Comparison of ENCODE assay signal across 8 cellular contexts in genomic region chr15:41774873-41775417, GRCh38. TPM values are rescaled to one million over a fixed set of nuclear protein-coding genes. Genes with fewer than 3 reads are reported as not detected.
DNase-seq lines count a peak whose midpoint lies in the region; ATAC-seq and TF ChIP-seq lines count a peak whose summit lies in the region.

No MANE protein-coding gene starts in this region.

- H3K36me3 ChIP-seq in PC-3 (ENCODE audit: low read depth, low read length), result no peaks in the 10 kb centered on the region

- no peaks in the 10 kb centered on the region for H3K9me3 ChIP-seq in PC-3 (ENCODE audit: low read length)

- peak overlapping the region; percentile 46 for H3K27ac ChIP-seq in PC-3 (ENCODE audit: low read length)

- BruUV-seq in PC-3 (replicated peaks; lab: Mats Ljungman, UMichigan), result TSS peak; percentile 41

- no peaks in the 10 kb centered on the region for H3K27me3 ChIP-seq in PC-3 (ENCODE audit: low read length)

- no peak for DNase-seq in PC-3
- peak in 1 of 3 experiments; percentile 5 for DNase-seq in effector memory CD8-positive, alpha-beta T cell
- no peak for DNase-seq in kidney glomerular epithelial cell (lab: John Stamatoyannopoulos, UW)
- DNase-seq in SIG-M5 treated with dmso at 0.1 percent for 504 hours (lab: John Stamatoyannopoulos, UW; ENCODE audit: unreplicated experiment), result no peak

- peak overlapping the region; percentile 91 to 97 for H3K27ac Mint-ChIP-seq in effector memory CD8-positive, alpha-beta T cell
- H3K27ac Mint-ChIP-seq in nephron, result peak overlapping the region; percentile 82 to 94 (median 87)

- peak overlapping the region; percentile 79 for H2AFZ ChIP-seq in PC-3 (ENCODE audit: low read length)

- no peaks in the 10 kb centered on the region for H3K9me3 Mint-ChIP-seq in effector memory CD8-positive, alpha-beta T cell
- no peaks in the 10 kb centered on the region for H3K9me3 Mint-ChIP-seq in nephron

- no peaks in the 10 kb centered on the region for H3F3A ChIP-seq in PC-3 (ENCODE audit: low read length, unreplicated experiment)

- TF ChIP-seq CTCF in PC-3 (conservative IDR thresholded peaks at IDR 0.05; ENCODE audit: low read depth, low read length), result no peak
- no peak for TF ChIP-seq CTCF in nephron (IDR thresholded peaks at IDR 0.05; ENCODE audit: unreplicated experiment in 3 of 3)

- peak overlapping the region; percentile 92 to 96 for H3K4me3 Mint-ChIP-seq in effector memory CD8-positive, alpha-beta T cell
- peak overlapping the region; percentile 95 to 96 (median 96) for H3K4me3 Mint-ChIP-seq in nephron

- peaks cover 58% of the 10 kb centered on the region for H3K4me1 ChIP-seq in PC-3 (ENCODE audit: insufficient read depth, low read length)

- CTCF ChIA-PET in PC-3 (lab: Charles Lee), result interaction anchor here (1.0 to 2.8 kb wide), 10 partner anchors 29 to 283 kb away, joined by 3 to 76 read pairs (median 10); no protein-coding TSS in a partner anchor

- intact Hi-C loops in PC-3 (cut with micrococcal nuclease), result loop anchor here (2.0 to 5.0 kb wide), 4 partner anchors 16 to 197 kb away; partner anchors contain the start of gene EHD4

- no peaks in the 10 kb centered on the region for H3K27me3 Mint-ChIP-seq in effector memory CD8-positive, alpha-beta T cell
- no peaks in the 10 kb centered on the region for H3K27me3 Mint-ChIP-seq in nephron (ENCODE audit: low read depth)

- H3K9me2 ChIP-seq in PC-3 (replicated peaks; ENCODE audit: low read length), result no peaks in the 10 kb centered on the region

- POLR2A ChIA-PET in PC-3 (lab: Charles Lee; ENCODE audit: unreplicated experiment), result interaction anchor here (0.5 kb wide), 1 partner anchor 16 kb away, joined by 3 read pairs; no protein-coding TSS in a partner anchor

- peaks cover 51 to 64% of the 10 kb centered on the region in 2 donors for H3K4me1 Mint-ChIP-seq in effector memory CD8-positive, alpha-beta T cell (ENCODE audit: low read depth in 2 of 2)
- peaks cover 62% of the 10 kb centered on the region for H3K4me1 Mint-ChIP-seq in nephron

- 0 out of 2 replicates have a peak, but pooled peaks cover 4% of the 10 kb centered on the region for H4K20me1 ChIP-seq in PC-3 (ENCODE audit: low read length)

- peaks cover 50% of the 10 kb centered on the region for H3K79me2 ChIP-seq in PC-3 (ENCODE audit: low read length)

- peak overlapping the region; percentile 74 for H3K9ac ChIP-seq in PC-3 (ENCODE audit: low read length)

- ATAC-seq in GM21528 (IDR thresholded peaks at IDR 0.05; ENCODE audit: low FRiP score, unreplicated experiment) (peak; percentile 21), PC-3 (peak; percentile 5), GM19035 (IDR thresholded peaks at IDR 0.05; ENCODE audit: unreplicated experiment) (no peak), GM18867 (IDR thresholded peaks at IDR 0.05; ENCODE audit: unreplicated experiment) (no peak)
- ATAC-seq in effector memory CD8-positive, alpha-beta T cell (replicated peaks), result no peak

- peak overlapping the region; percentile 92 for H3K4me2 ChIP-seq in PC-3 (ENCODE audit: low read length)

- peaks cover 13% of the 10 kb centered on the region for H3K36me3 Mint-ChIP-seq in effector memory CD8-positive, alpha-beta T cell (ENCODE audit: insufficient read depth)
- H3K36me3 Mint-ChIP-seq in nephron (ENCODE audit: low read depth), result peaks cover 18% of the 10 kb centered on the region

- H3K4me3 ChIP-seq in PC-3 (ENCODE audit: low read length), result peak overlapping the region; percentile 81

RNA-seq across cellular contexts. Expression of gene MAPKBP1, which starts 0.7 kb away (rescaled TPM):
- 23.8 and 29.1 TPM in 2 replicates for total RNA-seq in PC-3 (2014; rRNA removed)

RNA-seq across cellular contexts. Expression of gene JMJD7, which starts 52.9 kb away (rescaled TPM):
- 8.1 and 13.7 TPM in 2 replicates for total RNA-seq in PC-3 (2014; rRNA removed)

Comparison
In these comparisons a context has a peak if more than half of its experiments do, and no peak if none do; other contexts are left out.
1. ATAC-seq: peak in GM21528 (single experiment) and PC-3 (single experiment); none in effector memory CD8-positive, alpha-beta T cell (single experiment), GM19035 (single experiment) and GM18867 (single experiment).